In the genomic region with DNA sequence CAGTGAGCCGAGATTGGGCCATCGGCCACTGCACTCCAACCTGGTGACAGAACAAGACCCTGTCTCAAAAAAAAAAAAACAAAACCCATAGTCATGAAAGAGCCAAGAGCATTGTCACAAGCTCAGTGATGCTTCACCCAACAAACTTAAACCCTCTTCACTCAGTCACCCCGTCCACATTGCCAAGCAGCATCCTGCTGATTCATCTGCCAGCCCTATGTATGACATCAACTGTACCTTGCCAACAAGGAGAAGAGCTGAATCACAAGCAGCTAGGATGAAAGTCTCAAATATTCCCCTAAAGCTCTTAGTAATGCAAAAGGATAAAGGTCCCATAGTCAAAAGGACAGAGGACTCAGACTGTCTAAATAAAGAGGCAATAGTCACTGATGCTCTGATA, we compare ENCODE assay signal across 16 cellular contexts.
A peak's percentile ranks its signal among the peaks of the same experiment; 100 is the strongest.
DNase-seq lines count a peak whose midpoint lies in the region; ATAC-seq and TF ChIP-seq lines count a peak whose summit lies in the region.
"Had no signal": no experiment of that assay in that cellular context is flagged by ENCODE, and none has a peak within 500 bp of the region (broad histone marks: within the 10 kb centered on the region; RNA-seq: fewer than 3 reads in every experiment).

No MANE protein-coding gene starts in this region.

- peaks cover 9 to 11% of the 10 kb centered on the region in 2 donors for H3K9me3 Mint-ChIP-seq in activated naive CD4-positive, alpha-beta T cell treated with anti-CD3 and anti-CD28 coated beads, Interleukin-2, amount 50 U/mL, for 72 hours
- peaks cover 5% of the 10 kb centered on the region for H3K9me3 Mint-ChIP-seq in CD4-positive, alpha-beta T cell
- H3K9me3 Mint-ChIP-seq: natural killer cell treated with Interleukin-12 subunit alpha and Interleukin-12 subunit beta and Interleukin-15 and Interleukin-18, amount 100 ng/mL, for 72 hours had no signal

- TF ChIP-seq CTCF in CD4-positive, alpha-beta T cell (IDR thresholded peaks at IDR 0.05): no peak

- H3K4me3 Mint-ChIP-seq in CD4-positive, alpha-beta T cell: no peak overlapping the region
- H3K4me3 Mint-ChIP-seq: brain; H9; immature natural killer cell; natural killer cell treated with Interleukin-12 subunit alpha and Interleukin-12 subunit beta and Interleukin-15 and Interleukin-18, amount 100 ng/mL, for 72 hours; T-helper 2 cell treated with Interferon-gamma antibody and Interleukin-4, amounts not matched to agents 5 μg/mL and 100 μg/mL, for 36 hours had no signal

- H3K27me3 ChIP-seq in CD4-positive, alpha-beta T cell (ENCODE audit: control insufficient read depth, insufficient read depth, low read length): no peaks in the 10 kb centered on the region
- H3K27me3 ChIP-seq: BLaER1 treated with 17β-estradiol and CSF1 and Interleukin-3, amounts not matched to agents 10 nM and 100 nM had no signal

- ATAC-seq in activated naive CD4-positive, alpha-beta T cell treated with anti-CD3 and anti-CD28 coated beads, Interleukin-2, amount 50 U/mL, for 72 hours: peak; percentile 72 to 79
- ATAC-seq in CD4-positive, alpha-beta T cell (ENCODE audit: poor library complexity): no peak
- ATAC-seq: natural killer cell treated with Interleukin-12 subunit alpha and Interleukin-12 subunit beta and Interleukin-15 and Interleukin-18, amount 100 ng/mL, for 72 hours had no signal

- peaks cover 11 to 13% of the 10 kb centered on the region in 2 donors for H3K36me3 Mint-ChIP-seq in activated naive CD4-positive, alpha-beta T cell treated with anti-CD3 and anti-CD28 coated beads, Interleukin-2, amount 50 U/mL, for 72 hours
- H3K36me3 Mint-ChIP-seq in CD4-positive, alpha-beta T cell (ENCODE audit: low read depth): peaks cover 12% of the 10 kb centered on the region

- POLR2A ChIA-PET in CD4-positive, alpha-beta T cell (lab: Charles Lee): no interaction called here

- no peaks in the 10 kb centered on the region for H3K27me3 Mint-ChIP-seq in CD4-positive, alpha-beta T cell
- H3K27me3 Mint-ChIP-seq: natural killer cell treated with Interleukin-12 subunit alpha and Interleukin-12 subunit beta and Interleukin-15 and Interleukin-18, amount 100 ng/mL, for 72 hours had no signal

- intact Hi-C loops in CD4-positive, alpha-beta T cell (cut with DNase I, micrococcal nuclease): no loop called here

- no peak overlapping the region for H3K27ac Mint-ChIP-seq in activated naive CD4-positive, alpha-beta T cell treated with anti-CD3 and anti-CD28 coated beads, Interleukin-2, amount 50 U/mL, for 72 hours
- H3K27ac Mint-ChIP-seq in CD4-positive, alpha-beta T cell: no peak overlapping the region
- H3K27ac Mint-ChIP-seq: natural killer cell treated with Interleukin-12 subunit alpha and Interleukin-12 subunit beta and Interleukin-15 and Interleukin-18, amount 100 ng/mL, for 72 hours; T-helper 2 cell treated with Interferon-gamma antibody and Interleukin-4, amounts not matched to agents 5 μg/mL and 100 μg/mL, for 36 hours had no signal

- CTCF ChIA-PET in CD4-positive, alpha-beta T cell (lab: Charles Lee): interaction anchor here (0.7 kb wide), 1 partner anchor 29 kb away, joined by 3 read pairs; no protein-coding TSS in a partner anchor

- DNase-seq in activated naive CD4-positive, alpha-beta T cell treated with anti-CD3 and anti-CD28 coated beads, Interleukin-2, amount 50 U/mL, for 72 hours (ENCODE audit: low spot score in 2 of 2): no peak
- DNase-seq in activated naive CD4-positive, alpha-beta T cell (lab: John Stamatoyannopoulos, UW): no peak
- DNase-seq in NCI-H226 (peak; percentile 38), dedifferentiated amniotic fluid mesenchymal stem cell (ENCODE audit: extremely low spot score) (peak; percentile 33), renal cortical epithelial cell (ENCODE audit: low read depth) (peak; percentile 77), NCI-H2081 treated with DMSO at 0.1 percent for 48 hours (lab: John Stamatoyannopoulos, UW) (no peak), OCI-M1 (lab: John Stamatoyannopoulos, UW) (no peak)
- no peak for DNase-seq in CD4-positive, alpha-beta T cell
- DNase-seq: H9, immature natural killer cell, KG1 had no signal

- H3K27ac ChIP-seq in CD4-positive, alpha-beta T cell (ENCODE audit: low read depth, low read length): no peak overlapping the region
- H3K27ac ChIP-seq: BLaER1 treated with 17β-estradiol and CSF1 and Interleukin-3, amounts not matched to agents 10 nM and 100 nM; skin epidermis had no signal

- H3K4me1 Mint-ChIP-seq in CD4-positive, alpha-beta T cell (ENCODE audit: low read depth): no peaks in the 10 kb centered on the region
- H3K4me1 Mint-ChIP-seq: immature natural killer cell had no signal

- H3K9me3 ChIP-seq in CD4-positive, alpha-beta T cell (ENCODE audit: control insufficient read depth, low read length): no peaks in the 10 kb centered on the region

Comparison
In these comparisons a context has a peak if more than half of its experiments do, and no peak if none do; other contexts are left out.
1. DNase-seq: peak in NCI-H226 (single experiment), dedifferentiated amniotic fluid mesenchymal stem cell (single experiment) and renal cortical epithelial cell (single experiment); none in activated naive CD4-positive, alpha-beta T cell treated with anti-CD3 and anti-CD28 coated beads, Interleukin-2, amount 50 U/mL, for 72 hours (0 of 2), activated naive CD4-positive, alpha-beta T cell (0 of 4), CD4-positive, alpha-beta T cell (0 of 10), NCI-H2081 treated with DMSO at 0.1 percent for 48 hours (single experiment) and OCI-M1 (single experiment).